In genomic region chr9:96616817-96617438, GRCh38 we compare ENCODE assay signal across 1 cellular context.
TF ChIP-seq lines count a peak whose summit lies in the region.

No MANE protein-coding gene starts in this region.

TF ChIP-seq in K562, 482 proteins besides CTCF, POLR2A, EP300 and RAD21 (continues in another document):
- TF ChIP-seq ZNF407 (IDR thresholded peaks at IDR 0.05; ENCODE audit: low read depth): no peak
- no peak for TF ChIP-seq PBX2 (CRISPR knock-in tag; IDR thresholded peaks at IDR 0.05; ENCODE audit: low read depth)
- TF ChIP-seq PBX2 (tag; conservative IDR thresholded peaks at IDR 0.05; ENCODE audit: low read depth): peak; percentile 74
- TF ChIP-seq TCF7 (IDR thresholded peaks at IDR 0.05; ENCODE audit: borderline replicate concordance): no peak
- TF ChIP-seq POLR3A (IDR thresholded peaks at IDR 0.05; ENCODE audit: borderline replicate concordance, extremely low read depth, insufficient read depth, insufficient read length): no peak
- no peak for TF ChIP-seq BRCA1 (IDR thresholded peaks at IDR 0.05)
- TF ChIP-seq BRCA1 (CRISPR knock-in tag; IDR thresholded peaks at IDR 0.05): no peak
- TF ChIP-seq DMBX1 (CRISPR knock-in tag; IDR thresholded peaks at IDR 0.05; ENCODE audit: borderline replicate concordance): no peak
- no peak for TF ChIP-seq ZNF274 (IDR thresholded peaks at IDR 0.05; ENCODE audit: borderline replicate concordance, low read depth, low read length)
- TF ChIP-seq MAX (CRISPR knock-in tag; IDR thresholded peaks at IDR 0.05): no peak
- TF ChIP-seq GTF2A2 (tag; IDR thresholded peaks at IDR 0.05): no peak
- no peak for TF ChIP-seq REST (CRISPR knock-in tag; IDR thresholded peaks at IDR 0.05; ENCODE audit: low read depth)
- TF ChIP-seq TEAD4 (IDR thresholded peaks at IDR 0.05; ENCODE audit: low read length): peak; percentile 77; the same call in 1 of the 2 replicates
- TF ChIP-seq TEAD4 (CRISPR knock-in tag; IDR thresholded peaks at IDR 0.05; ENCODE audit: borderline replicate concordance): no peak
- TF ChIP-seq ZC3H11A (IDR thresholded peaks at IDR 0.05; ENCODE audit: low read depth, low read length): no peak
- no peak for TF ChIP-seq NCOA4 (IDR thresholded peaks at IDR 0.05; ENCODE audit: partially characterized antibody)
- no peak for TF ChIP-seq SMARCA5 (IDR thresholded peaks at IDR 0.05)
- TF ChIP-seq, protein P1, sequence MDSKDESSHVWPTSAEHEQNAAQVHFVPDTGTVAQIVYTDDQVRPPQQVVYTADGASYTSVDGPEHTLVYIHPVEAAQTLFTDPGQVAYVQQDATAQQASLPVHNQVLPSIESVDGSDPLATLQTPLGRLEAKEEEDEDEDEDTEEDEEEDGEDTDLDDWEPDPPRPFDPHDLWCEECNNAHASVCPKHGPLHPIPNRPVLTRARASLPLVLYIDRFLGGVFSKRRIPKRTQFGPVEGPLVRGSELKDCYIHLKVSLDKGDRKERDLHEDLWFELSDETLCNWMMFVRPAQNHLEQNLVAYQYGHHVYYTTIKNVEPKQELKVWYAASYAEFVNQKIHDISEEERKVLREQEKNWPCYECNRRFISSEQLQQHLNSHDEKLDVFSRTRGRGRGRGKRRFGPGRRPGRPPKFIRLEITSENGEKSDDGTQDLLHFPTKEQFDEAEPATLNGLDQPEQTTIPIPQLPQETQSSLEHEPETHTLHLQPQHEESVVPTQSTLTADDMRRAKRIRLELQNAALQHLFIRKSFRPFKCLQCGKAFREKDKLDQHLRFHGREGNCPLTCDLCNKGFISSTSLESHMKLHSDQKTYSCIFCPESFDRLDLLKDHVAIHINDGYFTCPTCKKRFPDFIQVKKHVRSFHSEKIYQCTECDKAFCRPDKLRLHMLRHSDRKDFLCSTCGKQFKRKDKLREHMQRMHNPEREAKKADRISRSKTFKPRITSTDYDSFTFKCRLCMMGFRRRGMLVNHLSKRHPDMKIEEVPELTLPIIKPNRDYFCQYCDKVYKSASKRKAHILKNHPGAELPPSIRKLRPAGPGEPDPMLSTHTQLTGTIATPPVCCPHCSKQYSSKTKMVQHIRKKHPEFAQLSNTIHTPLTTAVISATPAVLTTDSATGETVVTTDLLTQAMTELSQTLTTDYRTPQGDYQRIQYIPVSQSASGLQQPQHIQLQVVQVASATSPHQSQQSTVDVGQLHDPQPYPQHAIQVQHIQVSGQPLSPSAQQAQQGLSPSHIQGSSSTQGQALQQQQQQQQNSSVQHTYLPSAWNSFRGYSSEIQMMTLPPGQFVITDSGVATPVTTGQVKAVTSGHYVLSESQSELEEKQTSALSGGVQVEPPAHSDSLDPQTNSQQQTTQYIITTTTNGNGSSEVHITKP (IDR thresholded peaks at IDR 0.05; ENCODE audit: partially characterized antibody): no peak
- TF ChIP-seq CBFA2T2 (conservative IDR thresholded peaks at IDR 0.05): peak; percentile 37
- no peak for TF ChIP-seq ZNF41 (CRISPR knock-in tag; conservative IDR thresholded peaks at IDR 0.05)
- TF ChIP-seq STAG1 (CRISPR knock-in tag; IDR thresholded peaks at IDR 0.05; ENCODE audit: borderline replicate concordance): no peak
- peak; percentile 16 for TF ChIP-seq MEIS2 (IDR thresholded peaks at IDR 0.05; ENCODE audit: partially characterized antibody)
- TF ChIP-seq ZNF778 (CRISPR knock-in tag; IDR thresholded peaks at IDR 0.05): no peak
- TF ChIP-seq ARID2 (IDR thresholded peaks at IDR 0.05): no peak
- TF ChIP-seq SRSF7 (optimal IDR thresholded peaks at IDR 0.05; ENCODE audit: low read depth, low read length): no peak
- TF ChIP-seq CBFA2T3 (IDR thresholded peaks at IDR 0.05): peak; percentile 65
- TF ChIP-seq HDAC3 (IDR thresholded peaks at IDR 0.05; ENCODE audit: borderline replicate concordance, partially characterized antibody): no peak
- TF ChIP-seq NKRF (IDR thresholded peaks at IDR 0.05; ENCODE audit: borderline replicate concordance): no peak
- no peak for TF ChIP-seq SFPQ (IDR thresholded peaks at IDR 0.05; ENCODE audit: low read depth, low read length)
- TF ChIP-seq, protein P2, sequence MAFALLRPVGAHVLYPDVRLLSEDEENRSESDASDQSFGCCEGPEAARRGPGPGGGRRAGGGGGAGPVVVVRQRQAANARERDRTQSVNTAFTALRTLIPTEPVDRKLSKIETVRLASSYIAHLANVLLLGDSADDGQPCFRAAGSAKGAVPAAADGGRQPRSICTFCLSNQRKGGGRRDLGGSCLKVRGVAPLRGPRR (CRISPR knock-in tag; IDR thresholded peaks at IDR 0.05): no peak
- TF ChIP-seq THAP7 (CRISPR knock-in tag; IDR thresholded peaks at IDR 0.05): no peak
- peak; percentile 60 for TF ChIP-seq TAL1 (IDR thresholded peaks at IDR 0.05)
- no peak for TF ChIP-seq SETDB1 (IDR thresholded peaks at IDR 0.05; ENCODE audit: low read length)
- peak; percentile 70 for TF ChIP-seq TCF3 (CRISPR knock-in tag; IDR thresholded peaks at IDR 0.05)
- no peak for TF ChIP-seq ZBTB1 (CRISPR knock-in tag; IDR thresholded peaks at IDR 0.05; ENCODE audit: borderline replicate concordance, low read depth)
